In the genomic region with DNA sequence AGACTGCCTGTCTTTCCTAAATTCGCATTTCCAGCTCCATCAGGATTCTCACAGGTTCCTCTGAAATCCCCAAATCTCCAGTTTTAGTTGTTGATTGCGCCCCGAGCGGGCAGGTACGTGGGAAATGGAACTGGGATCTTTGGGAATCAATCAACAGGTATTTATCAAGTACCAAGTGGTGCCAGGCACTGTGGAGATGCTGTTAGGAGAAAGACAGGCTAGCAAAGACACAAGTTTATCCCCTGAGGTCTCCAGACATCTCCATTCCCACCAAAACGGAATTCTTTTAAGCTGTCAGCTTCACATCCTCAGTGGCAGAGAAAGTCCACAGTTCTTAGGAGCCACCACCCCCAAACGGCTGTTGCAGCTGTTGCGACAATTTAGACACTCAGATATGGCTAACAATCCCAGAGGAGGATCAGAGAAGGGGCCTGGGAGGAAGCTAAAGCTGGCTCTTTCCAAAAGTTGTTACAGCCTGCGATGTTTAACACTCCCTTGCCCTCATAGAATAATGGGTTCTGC, we compare ENCODE assay signal across 8 cellular contexts. TPM values are rescaled to one million over a fixed set of nuclear protein-coding genes. Genes with fewer than 3 reads are reported as not detected.
DNase-seq lines count a peak whose midpoint lies in the region; ATAC-seq and TF ChIP-seq lines count a peak whose summit lies in the region.
"Had no signal": no experiment of that assay in that cellular context is flagged by ENCODE, and none has a peak within 500 bp of the region (broad histone marks: within the 10 kb centered on the region; RNA-seq: fewer than 3 reads in every experiment).

No MANE protein-coding gene starts in this region.

- CTCF ChIA-PET in activated CD8-positive, alpha-beta T cell treated with anti-CD3 and anti-CD28 coated beads, Interleukin-2, amount 10 ng/mL, durations not matched to agents 7 days and 5 days (lab: Charles Lee): interaction anchor here (0.6 to 6.3 kb wide), 13 partner anchors 9 to 134 kb away, joined by 3 to 122 read pairs (median 4); no protein-coding TSS in a partner anchor

- peak overlapping the region; percentile 96; the same call in 1 of the 2 replicates for H3K27ac ChIP-seq in GM23338 (ENCODE audit: low read depth)

- peak overlapping the region; percentile 83 for H2AFZ ChIP-seq in GM23338

- no peaks in the 10 kb centered on the region for H3K9me2 ChIP-seq in GM23338 (ENCODE audit: insufficient read depth)

- H3K27me3 Mint-ChIP-seq in GM23338 (ENCODE audit: insufficient read depth, low read depth, poor library complexity): peaks cover 12% of the 10 kb centered on the region
- peaks cover 27% of the 10 kb centered on the region for H3K27me3 Mint-ChIP-seq in activated CD8-positive, alpha-beta T cell treated with anti-CD3 and anti-CD28 coated beads, Interleukin-2, amount 10 ng/mL, durations not matched to agents 7 days and 5 days (ENCODE audit: low read depth)

- peak overlapping the region; percentile 91 for H3K9ac ChIP-seq in skeletal muscle satellite cell (ENCODE audit: low read depth, low read length)

- peaks cover 31% of the 10 kb centered on the region for H3K4me1 ChIP-seq in GM23338 (ENCODE audit: insufficient read depth)
- peaks cover 35% of the 10 kb centered on the region for H3K4me1 ChIP-seq in skeletal muscle satellite cell (ENCODE audit: control insufficient read depth, insufficient read depth, low read length)

- peaks cover 12% of the 10 kb centered on the region; the same call in 1 of the 2 replicates for H3F3A ChIP-seq in GM23338 (replicated peaks; ENCODE audit: low read depth)

- peaks cover 24% of the 10 kb centered on the region for H3K36me3 Mint-ChIP-seq in GM23338 (ENCODE audit: low read depth)
- H3K36me3 Mint-ChIP-seq in activated CD8-positive, alpha-beta T cell treated with anti-CD3 and anti-CD28 coated beads, Interleukin-2, amount 10 ng/mL, durations not matched to agents 7 days and 5 days (ENCODE audit: low read depth): peaks cover 19% of the 10 kb centered on the region

- H3K9me3 ChIP-seq in iPS-18c (ENCODE audit: control insufficient read depth, insufficient read depth, low read length) (no peaks in the 10 kb centered on the region), skeletal muscle satellite cell (replicated peaks; ENCODE audit: low read length) (no peaks in the 10 kb centered on the region)

- H3K4me1 Mint-ChIP-seq in GM23338: peaks cover 29% of the 10 kb centered on the region
- H3K4me1 Mint-ChIP-seq in activated CD8-positive, alpha-beta T cell treated with anti-CD3 and anti-CD28 coated beads, Interleukin-2, amount 10 ng/mL, durations not matched to agents 7 days and 5 days (ENCODE audit: low read depth): peaks cover 31% of the 10 kb centered on the region

- peak overlapping the region; percentile 92 for H3K4me3 Mint-ChIP-seq in GM23338
- H3K4me3 Mint-ChIP-seq in activated CD8-positive, alpha-beta T cell treated with anti-CD3 and anti-CD28 coated beads, Interleukin-2, amount 10 ng/mL, durations not matched to agents 7 days and 5 days: peak overlapping the region; percentile 41

- H3K36me3 ChIP-seq in GM23338 (ENCODE audit: insufficient read depth) (peaks cover 14% of the 10 kb centered on the region), skeletal muscle satellite cell (ENCODE audit: insufficient read depth, low read length) (peaks cover 8% of the 10 kb centered on the region)

- peaks cover 29% of the 10 kb centered on the region for H3K79me2 ChIP-seq in GM23338 (replicated peaks; ENCODE audit: insufficient read depth)

- no peak for TF ChIP-seq CTCF in GM23338 (conservative IDR thresholded peaks at IDR 0.05; ENCODE audit: low read depth in 2 of 2)

- H4K20me1 ChIP-seq in GM23338 (replicated peaks; ENCODE audit: insufficient read depth): 0 out of 2 replicates have a peak, but pooled peaks cover 5% of the 10 kb centered on the region

- POLR2A ChIA-PET in activated CD8-positive, alpha-beta T cell treated with anti-CD3 and anti-CD28 coated beads, Interleukin-2, amount 10 ng/mL, durations not matched to agents 7 days and 5 days (lab: Charles Lee): interaction anchor here (1.2 kb wide), 1 partner anchor 140 kb away, joined by 4 read pairs; no protein-coding TSS in a partner anchor

- H3K4me2 ChIP-seq in GM23338 (peak overlapping the region; percentile 89), skeletal muscle satellite cell (ENCODE audit: low read length) (peak overlapping the region; percentile 85)

- ATAC-seq in GM23338 (no peak), HG02678 (IDR thresholded peaks at IDR 0.05; ENCODE audit: unreplicated experiment) (no peak), HG02798 (IDR thresholded peaks at IDR 0.05; ENCODE audit: poor library complexity, unreplicated experiment) (no peak)
- no peak for ATAC-seq in activated CD8-positive, alpha-beta T cell treated with anti-CD3 and anti-CD28 coated beads, Interleukin-2, amount 10 ng/mL, durations not matched to agents 7 days and 5 days

- H3K27me3 ChIP-seq in GM23338 (ENCODE audit: insufficient read depth) (no peaks in the 10 kb centered on the region), skeletal muscle satellite cell (ENCODE audit: control insufficient read depth, insufficient read depth, low read length) (no peaks in the 10 kb centered on the region)

- DNase-seq in GM23338 (ENCODE audit: low spot score): no peak
- no peak for DNase-seq in activated CD8-positive, alpha-beta T cell treated with anti-CD3 and anti-CD28 coated beads, Interleukin-2, amount 10 ng/mL, durations not matched to agents 7 days and 5 days
- no peak for DNase-seq in NCI-H1105 (lab: John Stamatoyannopoulos, UW)
- DNase-seq: NCI-H345 had no signal

- peak overlapping the region; percentile 95 for H3K27ac Mint-ChIP-seq in GM23338
- H3K27ac Mint-ChIP-seq in activated CD8-positive, alpha-beta T cell treated with anti-CD3 and anti-CD28 coated beads, Interleukin-2, amount 10 ng/mL, durations not matched to agents 7 days and 5 days: no peak overlapping the region

- no peaks in the 10 kb centered on the region for H3K9me3 Mint-ChIP-seq in GM23338
- H3K9me3 Mint-ChIP-seq in activated CD8-positive, alpha-beta T cell treated with anti-CD3 and anti-CD28 coated beads, Interleukin-2, amount 10 ng/mL, durations not matched to agents 7 days and 5 days (ENCODE audit: insufficient read depth): no peaks in the 10 kb centered on the region

- H3K4me3 ChIP-seq in GM23338: peak overlapping the region; percentile 61
- H3K4me3 ChIP-seq in iPS-18c (ENCODE audit: insufficient read depth, low read depth, low read length): peak overlapping the region; percentile 42; the same call in 1 of the 2 replicates
- peak overlapping the region; percentile 61 for H3K4me3 ChIP-seq in skeletal muscle satellite cell (ENCODE audit: low read length)

TF ChIP-seq in GM23338, 12 proteins besides CTCF, POLR2A, EP300 and RAD21 (continues in another document):
- TF ChIP-seq ZNF331 (CRISPR knock-in tag; IDR thresholded peaks at IDR 0.05; ENCODE audit: low read depth) (no peak), EZH2 (IDR thresholded peaks at IDR 0.05; ENCODE audit: low read depth, unreplicated experiment) (no peak), POLR2AphosphoS5 (IDR thresholded peaks at IDR 0.05; ENCODE audit: low read depth) (no peak), STAT1 (IDR thresholded peaks at IDR 0.05; ENCODE audit: unreplicated experiment) (no peak), ZNF114 (CRISPR knock-in tag; IDR thresholded peaks at IDR 0.05) (no peak)
- TF ChIP-seq, protein P1, sequence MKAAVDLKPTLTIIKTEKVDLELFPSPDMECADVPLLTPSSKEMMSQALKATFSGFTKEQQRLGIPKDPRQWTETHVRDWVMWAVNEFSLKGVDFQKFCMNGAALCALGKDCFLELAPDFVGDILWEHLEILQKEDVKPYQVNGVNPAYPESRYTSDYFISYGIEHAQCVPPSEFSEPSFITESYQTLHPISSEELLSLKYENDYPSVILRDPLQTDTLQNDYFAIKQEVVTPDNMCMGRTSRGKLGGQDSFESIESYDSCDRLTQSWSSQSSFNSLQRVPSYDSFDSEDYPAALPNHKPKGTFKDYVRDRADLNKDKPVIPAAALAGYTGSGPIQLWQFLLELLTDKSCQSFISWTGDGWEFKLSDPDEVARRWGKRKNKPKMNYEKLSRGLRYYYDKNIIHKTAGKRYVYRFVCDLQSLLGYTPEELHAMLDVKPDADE (IDR thresholded peaks at IDR 0.05): no peak

RNA-seq across cellular contexts. Expression of gene ATP5MC2, which starts 1.8 kb away (rescaled TPM):
- total RNA-seq in GM23338 (2014; rRNA removed; shearing (Covaris generic)): 362 and 393 TPM in 2 replicates
- polyA plus RNA-seq in GM23338 (2016; fragmentation: Nextera tagmentation; extraction: Ambion mirVana): 815 and 821 TPM in 2 replicates
- 100 to 1,000 TPM; 241 to 247 TPM for total RNA-seq in activated CD8-positive, alpha-beta T cell treated with anti-CD3 and anti-CD28 coated beads, Interleukin-2, amount 10 ng/mL, durations not matched to agents 7 days and 5 days
- 75.3 and 118 TPM in 2 replicates for total RNA-seq in skeletal muscle satellite cell (2012; rRNA removed)

RNA-seq across cellular contexts. Expression of gene CALCOCO1, which starts 49.6 kb away (rescaled TPM):
- total RNA-seq in GM23338 (2014; rRNA removed; shearing (Covaris generic)): 20.4 and 21.3 TPM in 2 replicates
- polyA plus RNA-seq in GM23338 (2016; fragmentation: Nextera tagmentation; extraction: Ambion mirVana): 4.6 and 6.5 TPM in 2 replicates
- total RNA-seq in activated CD8-positive, alpha-beta T cell treated with anti-CD3 and anti-CD28 coated beads, Interleukin-2, amount 10 ng/mL, durations not matched to agents 7 days and 5 days: 10 to 100 TPM; 23.8 to 27.9 TPM
- total RNA-seq in skeletal muscle satellite cell (2012; rRNA removed): 41.8 and 47.8 TPM in 2 replicates

RNA-seq across cellular contexts. Expression of gene ATF7, which starts 51.5 kb away (rescaled TPM):
- 13.2 and 13.9 TPM in 2 replicates for total RNA-seq in GM23338 (2014; rRNA removed; shearing (Covaris generic))
- polyA plus RNA-seq in GM23338 (2016; fragmentation: Nextera tagmentation; extraction: Ambion mirVana): 16.3 and 16.6 TPM in 2 replicates
- 10 to 100 TPM; 27.7 to 28.7 TPM for total RNA-seq in activated CD8-positive, alpha-beta T cell treated with anti-CD3 and anti-CD28 coated beads, Interleukin-2, amount 10 ng/mL, durations not matched to agents 7 days and 5 days
- 10.0 and 10.9 TPM in 2 replicates for total RNA-seq in skeletal muscle satellite cell (2012; rRNA removed)
